8 cellular contexts compared by ENCODE assay signal in genomic region chr2:201363857-201364560, GRCh38. TPM values are rescaled to one million over a fixed set of nuclear protein-coding genes. Genes with fewer than 3 reads are reported as not detected.
DNase-seq lines count a peak whose midpoint lies in the region; ATAC-seq and TF ChIP-seq lines count a peak whose summit lies in the region.

No MANE protein-coding gene starts in this region.

- no TSS peak for BruUV-seq in MCF 10A (replicated peaks; lab: Mats Ljungman, UMichigan)

- H3K27ac ChIP-seq in HL-60 (replicated peaks) (no peak overlapping the region), tibial nerve (no peak overlapping the region)

- no peak overlapping the region for H3K4me3 Mint-ChIP-seq in MCF 10A (ENCODE audit: unreplicated experiment)

- H3K4me1 Mint-ChIP-seq in MCF 10A (ENCODE audit: insufficient read depth, unreplicated experiment): peaks cover 5% of the 10 kb centered on the region

- CTCF ChIA-PET in MCF 10A (lab: Yijun Ruan, JAX): interaction anchor here (0.5 to 1.9 kb wide), 32 partner anchors 13 to 469 kb away, joined by 3 to 8 read pairs (median 4); partner anchors contain the start of gene CASP8

- H3K36me3 ChIP-seq in tibial nerve: peaks cover 0 to 54% (median 0%) of the 10 kb centered on the region in 3 donors

- peaks cover 0 to 23% (median 10%) of the 10 kb centered on the region in 4 donors for H3K9me3 ChIP-seq in tibial nerve

- ATAC-seq in HG03565 (IDR thresholded peaks at IDR 0.05; ENCODE audit: unreplicated experiment): no peak

- peak overlapping the region; percentile 49 for H3K27ac Mint-ChIP-seq in MCF 10A (ENCODE audit: low read depth, unreplicated experiment)

- no peaks in the 10 kb centered on the region for H3K27me3 Mint-ChIP-seq in MCF 10A (ENCODE audit: insufficient read depth, unreplicated experiment)

- intact Hi-C loops in MCF 10A (cut with micrococcal nuclease): loop anchor here (1.0 kb wide), 2 partner anchors 106 to 128 kb away; no protein-coding TSS in a partner anchor

- no peak for TF ChIP-seq POLR2A in tibial nerve (IDR thresholded peaks at IDR 0.05)

- no peaks in the 10 kb centered on the region for H3K27me3 ChIP-seq in HL-60 (ENCODE audit: insufficient read depth, poor library complexity, severe bottlenecking)
- H3K27me3 ChIP-seq in tibial nerve: no peaks in the 10 kb centered on the region

- TF ChIP-seq CTCF in GM12873 (IDR thresholded peaks at IDR 0.05; ENCODE audit: insufficient read depth, low read depth, low read length, missing control alignments): peak; percentile 90
- TF ChIP-seq CTCF in HL-60 (IDR thresholded peaks at IDR 0.05; ENCODE audit: insufficient read depth, low read length): peak; percentile 92
- TF ChIP-seq CTCF in MCF 10A (IDR thresholded peaks at IDR 0.05; ENCODE audit: unreplicated experiment): peak; percentile 79
- TF ChIP-seq CTCF in tibial nerve (IDR thresholded peaks at IDR 0.05): peak; percentile 58 to 76 (median 69)

- H3K4me3 ChIP-seq in HL-60 (replicated peaks; ENCODE audit: insufficient read depth, low read length) (no peak overlapping the region), tibial nerve (no peak overlapping the region)

- peaks cover 9% of the 10 kb centered on the region for H3K9me3 Mint-ChIP-seq in MCF 10A (ENCODE audit: unreplicated experiment)

- POLR2A ChIA-PET in MCF 10A (lab: Yijun Ruan, JAX): interaction anchor here (0.5 to 1.3 kb wide), 5 partner anchors 88 to 1166 kb away, joined by 3 to 7 read pairs (median 4); no protein-coding TSS in a partner anchor

- DNase-seq in AML-193 (lab: John Stamatoyannopoulos, UW) (peak; percentile 67 to 72), HL-60 (ENCODE audit: low read depth in 1 of 2, low spot score in 1 of 2) (peak; percentile 28 to 58), RPMI7951 (ENCODE audit: low read depth) (peak; percentile 77), MCF 10A (ENCODE audit: unreplicated experiment) (peak; percentile 68), kidney glomerular epithelial cell (lab: John Stamatoyannopoulos, UW) (peak; percentile 2), tibial nerve (ENCODE audit: low spot score in 2 of 2) (peak in 1 of 2 donors; percentile 21)

- 89 to 91% methylated on average over 2 of the region's 2 CpGs for WGBS in tibial nerve, 2 donors

- peaks cover 12% of the 10 kb centered on the region for H3K36me3 Mint-ChIP-seq in MCF 10A (ENCODE audit: insufficient read depth, unreplicated experiment)

- TF ChIP-seq EP300 in tibial nerve (IDR thresholded peaks at IDR 0.05): no peak

- no peaks in the 10 kb centered on the region for H3K4me1 ChIP-seq in tibial nerve

RNA-seq across cellular contexts. Expression of gene FLACC1, which starts 6.9 kb away (rescaled TPM):
- total RNA-seq in RPMI7951 (2014; rRNA removed; shearing (Covaris generic)): 1.3 and 1.5 TPM in 2 replicates
- total RNA-seq in MCF 10A (2022) (0.74 and 1.1 TPM in 2 replicates), tibial nerve (1 to 10 TPM in 2 of 4 donors, under 1 TPM in 2; 0.66 to 2.1 (median 1.1) TPM)
